In genomic region chr16:86523166-86523740, GRCh38 we compare ENCODE assay signal across 22 cellular contexts. TPM values are rescaled to one million over a fixed set of nuclear protein-coding genes. Genes with fewer than 3 reads are reported as not detected.
DNase-seq lines count a peak whose midpoint lies in the region; ATAC-seq, FAIRE-seq and TF ChIP-seq lines count a peak whose summit lies in the region.
"Had no signal": no experiment of that assay in that cellular context is flagged by ENCODE, and none has a peak within 500 bp of the region (broad histone marks: within the 10 kb centered on the region; RNA-seq: fewer than 3 reads in every experiment).

No MANE protein-coding gene starts in this region.

- H3K4me3 ChIP-seq in NB4 (ENCODE audit: low read depth, low read length) (no peak overlapping the region), kidney (ENCODE audit: low read length in 2 of 2) (no peak overlapping the region), upper lobe of right lung (no peak overlapping the region), gastrocnemius medialis (no peak overlapping the region), thyroid gland (replicated peaks in 1 of 3) (no peak overlapping the region)
- H3K4me3 ChIP-seq: GM12878 had no signal

- H3K9ac ChIP-seq in kidney (ENCODE audit: low read length in 2 of 2), result no peak overlapping the region

- H3K9me3 ChIP-seq in kidney (ENCODE audit: control insufficient read depth in 1 of 2, low read length in 2 of 2) (no peaks in the 10 kb centered on the region), upper lobe of right lung (no peaks in the 10 kb centered on the region), gastrocnemius medialis (no peaks in the 10 kb centered on the region), thyroid gland (no peaks in the 10 kb centered on the region)
- H3K9me3 ChIP-seq: BE2C had no signal

- 69 to 82% methylated on average over 5 of the region's 5 CpGs for WGBS in thyroid gland, 2 donors

- H3K36me3 ChIP-seq in kidney (ENCODE audit: control insufficient read depth in 1 of 2, insufficient read depth in 2 of 2, low read length in 2 of 2) (no peaks in the 10 kb centered on the region), upper lobe of right lung (no peaks in the 10 kb centered on the region), gastrocnemius medialis (no peaks in the 10 kb centered on the region), thyroid gland (no peaks in the 10 kb centered on the region)
- H3K36me3 ChIP-seq: BE2C had no signal

- TF ChIP-seq POLR2A in NB4 (IDR thresholded peaks at IDR 0.05; ENCODE audit: extremely low read depth, insufficient read length) (no peak), gastrocnemius medialis (IDR thresholded peaks at IDR 0.05) (no peak), thyroid gland (IDR thresholded peaks at IDR 0.05) (no peak)

- in situ Hi-C loops in gastrocnemius medialis (cut with MboI; ENCODE audit: low sequenced_read_pairs in 4 of 4), result loop anchor here in 3 of 4 donors (5.0 to 25.0 kb wide), 5 partner anchors 181 to 711 kb away; no protein-coding TSS in a partner anchor

- DNase-seq in NB4 (ENCODE audit: low read depth) (peak; percentile 34), kidney (peak; percentile 43), posterior vena cava (ENCODE audit: low spot score) (peak; percentile 38), upper lobe of right lung (peak; percentile 44), gastrocnemius medialis (no peak), thyroid gland (no peak), HPDE6-E6E7 (ENCODE audit: extremely low spot score) (no peak)
- DNase-seq: ACHN; BE2C; C1 segment of cervical spinal cord; CD4-positive, CD25-positive, alpha-beta regulatory T cell; COR-L47; DMS 273 treated with DMSO at 0.1 percent for 48 hours; DMS53; DND-41; EL; H9 had no signal

- TF ChIP-seq CTCF in NB4 (IDR thresholded peaks at IDR 0.05; ENCODE audit: low read depth, low read length) (no peak), kidney (IDR thresholded peaks at IDR 0.05; ENCODE audit: borderline replicate concordance, extremely low read depth, insufficient read depth) (no peak), upper lobe of right lung (IDR thresholded peaks at IDR 0.05) (no peak), gastrocnemius medialis (IDR thresholded peaks at IDR 0.05 in 4 of 5, conservative IDR thresholded peaks at IDR 0.05 in 1 of 5) (no peak), thyroid gland (IDR thresholded peaks at IDR 0.05) (no peak)

- peaks cover 35% of the 10 kb centered on the region for H3K27me3 ChIP-seq in upper lobe of right lung
- H3K27me3 ChIP-seq in gastrocnemius medialis, result peaks cover 47 to 54% (median 54%) of the 10 kb centered on the region in 3 donors
- peaks cover 4% of the 10 kb centered on the region for H3K27me3 ChIP-seq in thyroid gland

- intact Hi-C loops in kidney (cut with DNase I), result no loop called here
- intact Hi-C loops in posterior vena cava (cut with DNase I), result no loop called here
- intact Hi-C loops in upper lobe of right lung (cut with DNase I), result loop anchor here (10.0 kb wide), 1 partner anchor 698 kb away; no protein-coding TSS in a partner anchor
- intact Hi-C loops in gastrocnemius medialis (cut with DNase I; ENCODE audit: low total_unique reads), result no loop called here
- intact Hi-C loops in thyroid gland (cut with DNase I), result loop anchor here (5.0 kb wide), 1 partner anchor 451 kb away; no protein-coding TSS in a partner anchor

- FAIRE-seq in kidney (lab: Jason Lieb, UNC), result no peak
- FAIRE-seq: A204.1, GM12878, H1 had no signal

- peaks cover 0 to 3% of the 10 kb centered on the region in 2 donors for H3K4me1 ChIP-seq in kidney (ENCODE audit: control insufficient read depth in 1 of 2, insufficient read depth in 1 of 2, low read depth in 1 of 2, low read length in 2 of 2)
- H3K4me1 ChIP-seq in upper lobe of right lung, result no peaks in the 10 kb centered on the region
- peaks cover 0 to 4% of the 10 kb centered on the region in 2 donors for H3K4me1 ChIP-seq in gastrocnemius medialis
- peaks cover 0 to 6% of the 10 kb centered on the region in 2 donors for H3K4me1 ChIP-seq in thyroid gland
- H3K4me1 ChIP-seq: BE2C had no signal

- no peak overlapping the region for H3K27ac ChIP-seq in kidney (ENCODE audit: low read depth in 2 of 2, low read length in 2 of 2)
- no peak overlapping the region for H3K27ac ChIP-seq in upper lobe of right lung
- no peak overlapping the region for H3K27ac ChIP-seq in gastrocnemius medialis
- no peak overlapping the region for H3K27ac ChIP-seq in thyroid gland

- ATAC-seq in upper lobe of right lung, result no peak
- ATAC-seq in gastrocnemius medialis, result no peak
- ATAC-seq: GM12878 had no signal

RNA-seq across cellular contexts. Expression of gene FOXF1, which starts 12.9 kb away (rescaled TPM):
- total RNA-seq in kidney (0.57 TPM), posterior vena cava (1 to 10 TPM; 2.5 to 4.3 TPM), upper lobe of right lung (46.4 TPM), gastrocnemius medialis (under 1 TPM in 2 of 4 donors, not detected in 2; 0.07 to 0.10 TPM), thyroid gland (1 to 10 TPM; 1.5 to 3.7 (median 2.3) TPM)
- polyA plus RNA-seq in kidney (ENCODE audit: insufficient read depth, low read depth, low replicate concordance), result 0.67 TPM
- total RNA-seq: CD4-positive, CD25-positive, alpha-beta regulatory T cell; CD8-positive, alpha-beta memory T cell; G401; GM12878; H1; H9 had no signal
- polyA plus RNA-seq: CD4-positive, CD25-positive, alpha-beta regulatory T cell; CD8-positive, alpha-beta memory T cell had no signal

RNA-seq across cellular contexts. Expression of gene MTHFSD, which starts 31.8 kb away (rescaled TPM):
- total RNA-seq in kidney (26.2 TPM), posterior vena cava (10 to 100 TPM; 11.8 to 14.1 TPM), upper lobe of right lung (18.7 TPM), gastrocnemius medialis (10 to 100 TPM; 10.9 to 31.2 (median 16.0) TPM), thyroid gland (10 to 100 TPM; 21.2 to 27.4 (median 25.2) TPM)
- polyA plus RNA-seq in kidney (ENCODE audit: insufficient read depth, low read depth, low replicate concordance), result 11.3 TPM

RNA-seq across cellular contexts. Expression of gene FOXC2, which starts 43.4 kb away (rescaled TPM):
- total RNA-seq in kidney (6.3 TPM), posterior vena cava (10 to 100 TPM; 11.9 to 12.2 TPM), upper lobe of right lung (1.1 TPM), gastrocnemius medialis (1 to 10 TPM in 1 of 4 donors, under 1 TPM in 3; 0.17 to 1.0 (median 0.29) TPM), thyroid gland (1 to 10 TPM; 1.9 to 4.0 (median 2.1) TPM)
- polyA plus RNA-seq in kidney (ENCODE audit: insufficient read depth, low read depth, low replicate concordance), result 3.8 TPM
- total RNA-seq: CD4-positive, CD25-positive, alpha-beta regulatory T cell; CD8-positive, alpha-beta memory T cell; GM12878; H9 had no signal
- polyA plus RNA-seq: CD4-positive, CD25-positive, alpha-beta regulatory T cell; CD8-positive, alpha-beta memory T cell; GM12878; H1 had no signal

RNA-seq across cellular contexts. Expression of gene FOXL1, which starts 55.1 kb away (rescaled TPM):
- 2.0 TPM for total RNA-seq in kidney
- polyA plus RNA-seq in kidney (ENCODE audit: insufficient read depth, low read depth, low replicate concordance), result 0.52 TPM
- 1 to 10 TPM; 7.5 to 8.9 TPM for total RNA-seq in posterior vena cava
- total RNA-seq in upper lobe of right lung, result 0.81 TPM
- total RNA-seq in gastrocnemius medialis, result 1 to 10 TPM; 2.0 to 5.9 (median 3.3) TPM
- total RNA-seq in thyroid gland, result 1 to 10 TPM in 2 of 4 donors, under 1 TPM in 2; 0.45 to 1.9 (median 1.1) TPM
- total RNA-seq: CD4-positive, CD25-positive, alpha-beta regulatory T cell; CD8-positive, alpha-beta memory T cell; GM12878; H1 had no signal
- polyA plus RNA-seq: CD4-positive, CD25-positive, alpha-beta regulatory T cell; CD8-positive, alpha-beta memory T cell had no signal

Comparison
In these comparisons a context has a peak if more than half of its experiments do, and no peak if none do; other contexts are left out.
1. DNase-seq: peak in NB4 (single experiment), kidney (single experiment), posterior vena cava (single experiment) and upper lobe of right lung (single experiment); none in gastrocnemius medialis (0 of 2), thyroid gland (0 of 2) and HPDE6-E6E7 (single experiment).
2. intact Hi-C loops: an anchor here in upper lobe of right lung (10.0 kb wide) and thyroid gland (5.0 kb wide); none called in kidney, posterior vena cava and gastrocnemius medialis.